9 cellular contexts compared by ENCODE assay signal in the genomic region with DNA sequence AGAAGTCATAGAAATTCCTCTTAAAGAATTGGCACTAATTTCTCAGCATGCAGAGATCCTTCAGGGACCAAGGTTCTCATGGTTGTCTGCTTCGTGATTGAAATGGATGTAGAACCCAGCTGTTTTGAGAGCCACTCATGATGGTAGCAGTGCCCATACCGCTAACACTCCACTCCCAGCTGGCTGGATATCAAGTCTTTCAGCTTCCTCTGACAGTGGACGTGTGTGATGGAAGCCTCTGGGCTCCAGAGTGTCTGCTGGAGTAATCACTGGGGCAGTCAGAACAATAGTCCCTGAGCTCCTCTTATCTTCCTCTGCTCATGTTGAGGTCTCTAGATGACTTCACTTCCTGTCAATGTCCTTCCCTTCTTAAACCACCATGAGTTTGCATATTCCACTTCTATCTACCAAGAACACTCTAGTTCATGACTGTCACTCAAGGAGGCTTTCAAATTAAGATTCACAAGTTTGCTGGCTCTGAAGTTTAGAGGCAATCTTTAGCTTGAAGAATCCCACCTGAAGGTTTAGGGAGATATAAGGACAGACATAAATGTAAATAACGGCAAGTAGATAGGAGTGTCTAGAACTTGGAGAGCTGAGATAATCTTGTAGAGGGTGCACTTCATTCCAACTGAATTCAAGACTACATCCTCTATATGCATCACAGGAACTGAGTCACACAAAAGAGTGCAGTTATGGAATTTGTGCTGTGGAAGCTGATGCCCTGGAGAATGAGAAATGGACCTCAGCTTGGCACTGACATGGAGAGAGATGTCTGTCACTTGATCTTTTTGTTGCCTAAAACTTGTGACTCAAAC.
A peak's percentile ranks its signal among the peaks of the same experiment; 100 is the strongest.
DNase-seq lines count a peak whose midpoint lies in the region; ATAC-seq and TF ChIP-seq lines count a peak whose summit lies in the region.
"Had no signal": no experiment of that assay in that cellular context is flagged by ENCODE, and none has a peak within 500 bp of the region (broad histone marks: within the 10 kb centered on the region; RNA-seq: fewer than 3 reads in every experiment).

No MANE protein-coding gene starts in this region.

- no peaks in the 10 kb centered on the region for H3K36me3 Mint-ChIP-seq in activated naive CD4-positive, alpha-beta T cell treated with anti-CD3 and anti-CD28 coated beads, Interleukin-2, amount 50 U/mL, for 24 hours

- H3K27me3 Mint-ChIP-seq in activated naive CD4-positive, alpha-beta T cell treated with anti-CD3 and anti-CD28 coated beads, Interleukin-2, amount 50 U/mL, for 24 hours: no peaks in the 10 kb centered on the region

- no peak for TF ChIP-seq POLR2A in thyroid gland (IDR thresholded peaks at IDR 0.05)

- no peak overlapping the region for H3K27ac ChIP-seq in colonic mucosa
- H3K27ac ChIP-seq in thyroid gland: no peak overlapping the region
- H3K27ac ChIP-seq: SK-N-MC had no signal

- no peaks in the 10 kb centered on the region for H3K9me3 ChIP-seq in colonic mucosa
- no peaks in the 10 kb centered on the region for H3K9me3 ChIP-seq in thyroid gland

- peaks cover 28% of the 10 kb centered on the region for H3K4me1 Mint-ChIP-seq in activated naive CD4-positive, alpha-beta T cell treated with anti-CD3 and anti-CD28 coated beads, Interleukin-2, amount 50 U/mL, for 24 hours

- H3K27me3 ChIP-seq in colonic mucosa (no peaks in the 10 kb centered on the region), thyroid gland (no peaks in the 10 kb centered on the region)

- intact Hi-C loops in colonic mucosa (cut with DNase I) (no loop called here), thyroid gland (cut with DNase I) (no loop called here)

- no peaks in the 10 kb centered on the region for H3K36me3 ChIP-seq in colonic mucosa
- H3K36me3 ChIP-seq in thyroid gland: no peaks in the 10 kb centered on the region

- no peak overlapping the region for H3K4me3 Mint-ChIP-seq in activated naive CD4-positive, alpha-beta T cell treated with anti-CD3 and anti-CD28 coated beads, Interleukin-2, amount 50 U/mL, for 24 hours

- H3K27ac Mint-ChIP-seq in activated naive CD4-positive, alpha-beta T cell treated with anti-CD3 and anti-CD28 coated beads, Interleukin-2, amount 50 U/mL, for 24 hours: peak overlapping the region; percentile 71

- ATAC-seq in GM18498 (IDR thresholded peaks at IDR 0.05; ENCODE audit: unreplicated experiment) (peak; percentile 94), GM21526 (IDR thresholded peaks at IDR 0.05; ENCODE audit: low FRiP score, unreplicated experiment) (peak; percentile 96)

- 53 to 68% methylated on average over 4 of the region's 4 CpGs for WGBS in thyroid gland, 2 donors

- H3K9ac ChIP-seq in colonic mucosa (ENCODE audit: low read depth in 2 of 2, low read length in 2 of 2): no peak overlapping the region

- DNase-seq in HUDEP-2 (lab: John Stamatoyannopoulos, UW; ENCODE audit: unreplicated experiment in 76 of 76) (peak in 74 of 76 experiments; percentile 19 to 96 (median 75)), D341Med (ENCODE audit: low spot score) (no peak), colonic mucosa (no peak), thyroid gland (no peak)
- DNase-seq in stimulated activated CD4-positive, alpha-beta T cell treated with anti-CD3 and anti-CD28 coated beads, TNF-alpha, amount 100 ng/mL, for 48 hours (ENCODE audit: low read depth in 3 of 3): peak in 2 of 3 donors; percentile 17 to 18

- H3K9me3 Mint-ChIP-seq in activated naive CD4-positive, alpha-beta T cell treated with anti-CD3 and anti-CD28 coated beads, Interleukin-2, amount 50 U/mL, for 24 hours: no peaks in the 10 kb centered on the region

- H3K4me3 ChIP-seq in colonic mucosa (no peak overlapping the region), thyroid gland (replicated peaks in 1 of 3) (no peak overlapping the region)
- H3K4me3 ChIP-seq: SK-N-MC had no signal

- H3K4me1 ChIP-seq in colonic mucosa (no peaks in the 10 kb centered on the region), thyroid gland (no peaks in the 10 kb centered on the region)

- TF ChIP-seq CTCF in colonic mucosa (IDR thresholded peaks at IDR 0.05): no peak
- TF ChIP-seq CTCF in thyroid gland (IDR thresholded peaks at IDR 0.05): no peak

Comparison
In these comparisons a context has a peak if more than half of its experiments do, and no peak if none do; other contexts are left out.
1. DNase-seq: peak in HUDEP-2 (74 of 76) and stimulated activated CD4-positive, alpha-beta T cell treated with anti-CD3 and anti-CD28 coated beads, TNF-alpha, amount 100 ng/mL, for 48 hours (2 of 3); none in D341Med (single experiment), colonic mucosa (single experiment) and thyroid gland (0 of 2).